In the genomic region with DNA sequence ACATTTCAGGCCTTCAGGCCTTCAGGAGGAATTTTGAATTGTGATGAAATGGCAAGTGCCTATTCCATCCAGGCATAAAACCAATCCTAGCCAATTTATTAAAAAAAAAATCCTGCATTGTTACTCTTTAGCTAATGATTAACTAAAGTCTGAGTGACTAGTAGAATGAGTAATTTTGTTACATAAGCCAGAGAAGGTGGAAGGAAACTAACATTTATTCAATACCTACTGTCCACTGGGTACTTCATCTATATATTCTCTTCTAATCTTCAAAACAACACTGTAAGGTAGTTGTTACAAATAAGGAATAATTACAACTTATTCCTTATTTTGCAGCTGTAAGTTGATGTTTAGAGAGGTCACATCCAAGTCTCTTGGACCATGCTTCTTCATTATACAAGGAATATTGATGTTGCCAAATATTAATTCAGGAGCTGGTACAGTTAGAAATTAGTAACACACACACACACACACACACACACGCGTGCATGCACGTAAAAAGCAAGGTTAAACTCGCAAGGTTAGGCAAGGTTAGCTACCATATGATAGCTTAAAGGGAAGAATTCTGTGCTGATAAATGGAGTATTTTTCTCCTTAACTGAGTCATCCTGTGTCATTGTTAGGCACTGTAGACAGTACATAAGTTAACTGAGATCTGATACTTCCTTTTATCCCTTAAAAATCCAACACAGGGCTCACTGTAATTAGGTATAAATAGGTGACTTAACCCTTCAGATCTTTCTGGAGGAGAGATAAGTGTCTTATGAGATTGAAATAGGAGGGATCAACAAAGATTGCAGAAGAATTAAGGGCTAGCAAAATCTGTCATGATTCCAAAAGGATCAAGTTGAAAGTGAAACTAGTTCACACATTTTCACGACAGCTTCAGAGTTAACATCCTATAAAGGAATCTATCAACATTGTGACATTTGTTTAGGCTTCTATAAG, we compare ENCODE assay signal across 8 cellular contexts.
DNase-seq lines count a peak whose midpoint lies in the region; ATAC-seq and TF ChIP-seq lines count a peak whose summit lies in the region.

No MANE protein-coding gene starts in this region.

- no peak overlapping the region for H3K27ac ChIP-seq in HCT116 (ENCODE audit: low read depth, low read length)
- peak overlapping the region; percentile 60 for H3K27ac ChIP-seq in cardiac muscle cell
- H3K27ac ChIP-seq in skeletal muscle tissue (ENCODE audit: low read depth, low read length), result no peak overlapping the region

- H3K27me3 ChIP-seq in HCT116 (ENCODE audit: insufficient read depth, low read length) (no peaks in the 10 kb centered on the region), cardiac muscle cell (no peaks in the 10 kb centered on the region), skeletal muscle tissue (ENCODE audit: control insufficient read depth in 3 of 3, insufficient read depth in 3 of 3, low read length in 3 of 3) (no peaks in the 10 kb centered on the region)

- BruUV-seq in HCT116 (replicated peaks; lab: Mats Ljungman, UMichigan), result no TSS peak

- POLR2A ChIA-PET in HCT116 (lab: Charles Lee), result no interaction called here

- no peak overlapping the region for H2AFZ ChIP-seq in HCT116 (ENCODE audit: low read depth, low read length, poor library complexity, severe bottlenecking)

- RAD21 ChIA-PET in HCT116 (lab: Charles Lee; ENCODE audit: low non-redundant PET in 1 of 2, low total read pairs in 2 of 2, uncharacterized antibody in 2 of 2, unreplicated experiment in 2 of 2), result no interaction called here

- H3K79me2 ChIP-seq in HCT116 (ENCODE audit: insufficient read depth, low read length), result no peaks in the 10 kb centered on the region

- ATAC-seq in HCT116 (no peak), SK-N-SH treated with all-trans-retinoic acid at 6 μM for 48 hours (peak; percentile 85), HG03565 (IDR thresholded peaks at IDR 0.05; ENCODE audit: unreplicated experiment) (no peak)

- no peak for TF ChIP-seq POLR2A in HCT116 (IDR thresholded peaks at IDR 0.05; ENCODE audit: borderline replicate concordance, extremely low read depth, insufficient read depth, insufficient read length)

- H3K9ac ChIP-seq in HCT116 (ENCODE audit: low read length) (no peak overlapping the region), skeletal muscle tissue (ENCODE audit: low read depth in 1 of 3, low read length in 3 of 3) (peak overlapping the region; percentile 1 to 71 (median 9))

- intact Hi-C loops in HCT116 (cut with micrococcal nuclease), result no loop called here

- H3K36me3 ChIP-seq in HCT116 (ENCODE audit: control insufficient read depth in 1 of 2, insufficient read depth in 2 of 2, low read length in 2 of 2) (no peaks in the 10 kb centered on the region), cardiac muscle cell (no peaks in the 10 kb centered on the region), skeletal muscle tissue (ENCODE audit: control insufficient read depth in 3 of 3, insufficient read depth in 3 of 3, low read length in 3 of 3) (no peaks in the 10 kb centered on the region)

- DNase-seq in HCT116 (ENCODE audit: low read depth, low spot score) (no peak), cardiac muscle cell (ENCODE audit: low read depth in 1 of 2, low spot score in 1 of 2) (peak in 1 of 2 donors; percentile 56), hippocampal formation (lab: John Stamatoyannopoulos, UW) (no peak), dedifferentiated amniotic fluid mesenchymal stem cell (ENCODE audit: extremely low spot score) (no peak), SKM-1 (lab: John Stamatoyannopoulos, UW; ENCODE audit: unreplicated experiment) (no peak)

- H3K9me3 ChIP-seq in HCT116 (ENCODE audit: control insufficient read depth in 1 of 2, insufficient read depth in 1 of 2, low read depth in 1 of 2, low read length in 2 of 2) (no peaks in the 10 kb centered on the region), cardiac muscle cell (ENCODE audit: low read depth) (no peaks in the 10 kb centered on the region), skeletal muscle tissue (ENCODE audit: control insufficient read depth in 3 of 3, low read length in 3 of 3) (no peaks in the 10 kb centered on the region)

- H3K9me2 ChIP-seq in HCT116 (ENCODE audit: insufficient read depth), result no peaks in the 10 kb centered on the region

- CTCF ChIA-PET in HCT116 (lab: Charles Lee), result no interaction called here

- H3K4me1 ChIP-seq in HCT116 (ENCODE audit: control insufficient read depth in 1 of 2, insufficient read depth in 2 of 2, low read length in 2 of 2) (peaks cover 0 to 5% of the 10 kb centered on the region in 2 experiments; a peak in 1 of 4 replicates), cardiac muscle cell (ENCODE audit: low read depth) (no peaks in the 10 kb centered on the region), skeletal muscle tissue (ENCODE audit: control insufficient read depth in 3 of 3, insufficient read depth in 3 of 3, low read length in 3 of 3) (peaks cover 23 to 36% (median 24%) of the 10 kb centered on the region in 3 donors)

- TF ChIP-seq CTCF in HCT116 (IDR thresholded peaks at IDR 0.05 in 2 of 3, conservative IDR thresholded peaks at IDR 0.05 in 1 of 3; ENCODE audit: borderline replicate concordance in 1 of 3, insufficient read depth in 1 of 3, low read depth in 2 of 3, low read length in 2 of 3) (no peak), cardiac muscle cell (IDR thresholded peaks at IDR 0.05; ENCODE audit: low read depth, low read length) (no peak)

- H3K4me2 ChIP-seq in HCT116 (ENCODE audit: low read length), result peak overlapping the region; percentile 24; the same call in 1 of the 2 replicates

- TF ChIP-seq RAD21 in HCT116 (IDR thresholded peaks at IDR 0.05; ENCODE audit: low read depth), result no peak

- no peaks in the 10 kb centered on the region for H4K20me1 ChIP-seq in HCT116 (ENCODE audit: insufficient read depth)

- no peak overlapping the region for H3K4me3 ChIP-seq in HCT116 (replicated peaks in 1 of 2; ENCODE audit: low read depth in 1 of 2, low read length in 2 of 2)
- no peak overlapping the region for H3K4me3 ChIP-seq in cardiac muscle cell
- H3K4me3 ChIP-seq in skeletal muscle tissue (ENCODE audit: low read length in 3 of 3), result peak overlapping the region; percentile 22 to 75 (median 47)

TF ChIP-seq in HCT116, 20 proteins besides CTCF, POLR2A, EP300 and RAD21:
- no peak for TF ChIP-seq CBX3 (IDR thresholded peaks at IDR 0.05; ENCODE audit: low read depth)

TF ChIP-seq in SK-N-SH treated with all-trans-retinoic acid at 6 μM for 48 hours, 23 proteins besides CTCF, POLR2A, EP300 and RAD21:
- TF ChIP-seq ZNF8 (CRISPR knock-in tag; IDR thresholded peaks at IDR 0.05) (no peak), GLIS3 (CRISPR knock-in tag; IDR thresholded peaks at IDR 0.05) (no peak), RARB (CRISPR knock-in tag; IDR thresholded peaks at IDR 0.05) (no peak; the same call in 1 of the 2 replicates), PATZ1 (CRISPR knock-in tag; IDR thresholded peaks at IDR 0.05; ENCODE audit: borderline replicate concordance) (no peak), TCF4 (CRISPR knock-in tag; IDR thresholded peaks at IDR 0.05; ENCODE audit: borderline replicate concordance) (no peak)

Comparison
In these comparisons a context has a peak if more than half of its experiments do, and no peak if none do; other contexts are left out.
1. H3K4me3 ChIP-seq: peak in skeletal muscle tissue (3 of 3); none in HCT116 (0 of 2) and cardiac muscle cell (single experiment).